25 cellular contexts compared by ENCODE assay signal in the genomic region with DNA sequence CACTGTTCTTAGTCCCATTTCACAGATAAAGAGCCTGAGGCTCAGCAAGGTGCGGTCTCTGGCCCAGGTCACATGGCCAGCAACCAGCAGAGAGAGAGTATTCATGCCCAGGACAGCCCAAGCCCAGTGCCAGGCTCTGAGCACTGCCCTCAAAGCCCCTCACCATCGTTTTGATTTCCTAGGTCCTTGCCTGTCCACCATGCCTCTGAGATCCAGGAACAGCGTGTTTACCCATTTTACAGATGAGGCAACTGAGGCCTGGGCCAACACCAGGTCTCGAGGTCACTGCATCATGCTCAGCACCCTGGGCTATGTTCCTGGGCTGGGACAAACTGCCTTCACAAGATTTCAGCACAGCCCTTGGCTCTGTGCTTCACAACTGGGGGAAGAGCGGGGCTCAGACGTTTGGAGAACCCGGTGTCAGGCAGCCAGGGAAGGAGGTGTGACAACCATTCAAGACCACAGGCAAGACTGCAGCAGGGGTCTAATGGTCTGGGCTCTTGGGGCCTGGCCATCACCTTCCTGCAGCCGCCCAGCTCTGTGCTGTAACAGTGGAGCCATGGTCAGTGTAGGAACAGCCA. TPM values are rescaled to one million over a fixed set of nuclear protein-coding genes. Genes with fewer than 3 reads are reported as not detected.
A peak's percentile ranks its signal among the peaks of the same experiment; 100 is the strongest.
DNase-seq lines count a peak whose midpoint lies in the region; ATAC-seq and TF ChIP-seq lines count a peak whose summit lies in the region.
"Had no signal": no experiment of that assay in that cellular context is flagged by ENCODE, and none has a peak within 500 bp of the region (broad histone marks: within the 10 kb centered on the region; RNA-seq: fewer than 3 reads in every experiment).

No MANE protein-coding gene starts in this region.

- no peak overlapping the region for H4K8ac ChIP-seq in H9 (replicated peaks; ENCODE audit: insufficient read length, low read depth, low read length)

- H3K4me3 Mint-ChIP-seq in H9 (no peak overlapping the region; a peak in 1 of 5 replicates), osteocyte (ENCODE audit: unreplicated experiment) (no peak overlapping the region)
- H3K4me3 Mint-ChIP-seq: CD4-positive, alpha-beta memory T cell; HFFc6 had no signal

- POLR2A ChIA-PET in RWPE1 (lab: Yijun Ruan, JAX; ENCODE audit: low non-redundant PET): no interaction called here

- no peak overlapping the region for H3K18ac ChIP-seq in H9 (ENCODE audit: insufficient read length, low read depth, low read length)

- no peak overlapping the region for H2BK12ac ChIP-seq in H9 (ENCODE audit: insufficient read length, low read depth, low read length)

- H3K9ac ChIP-seq in H9 (ENCODE audit: extremely low read depth, insufficient read length, low read length): no peak overlapping the region
- H3K9ac ChIP-seq: GM23248 had no signal

- no peaks in the 10 kb centered on the region for H3K23me2 ChIP-seq in H9 (ENCODE audit: insufficient read length, low read depth, low read length, poor library complexity, severe bottlenecking)

- no peak overlapping the region for H4K5ac ChIP-seq in H9 (ENCODE audit: insufficient read length, low read depth, low read length)

- no peak overlapping the region for H3K4ac ChIP-seq in H9 (ENCODE audit: low read depth, low read length)

- H3K36me3 ChIP-seq in RWPE2 (ENCODE audit: low read depth): no peaks in the 10 kb centered on the region

- H2BK15ac ChIP-seq in H9 (ENCODE audit: low read depth, low read length): no peak overlapping the region

- no peak overlapping the region for H3K27ac ChIP-seq in H9 (ENCODE audit: insufficient read length, low read depth, low read length)
- H3K27ac ChIP-seq in RWPE2 (ENCODE audit: poor library complexity, severe bottlenecking): no peak overlapping the region
- no peak overlapping the region for H3K27ac ChIP-seq in RWPE1
- H3K27ac ChIP-seq: A549, GM23248 had no signal

- no CpG with 5 or more reads among the region's 8 CpGs for WGBS in H9 (ENCODE audit: extremely low coverage, insufficient read length, low lambda C conversion rate)

- no peak overlapping the region for H2BK20ac ChIP-seq in H9 (ENCODE audit: low read depth, low read length, poor library complexity, severe bottlenecking)

- no peaks in the 10 kb centered on the region for H4K20me1 ChIP-seq in H9 (ENCODE audit: control insufficient read depth, insufficient read depth, insufficient read length)

- H3K27ac Mint-ChIP-seq in H9: no peak overlapping the region
- H3K27ac Mint-ChIP-seq in osteocyte (ENCODE audit: unreplicated experiment): no peak overlapping the region
- H3K27ac Mint-ChIP-seq: CD4-positive, alpha-beta memory T cell; HFFc6 had no signal

- ATAC-seq in RWPE2 (ENCODE audit: low read depth) (no peak), HG03095 (IDR thresholded peaks at IDR 0.05; ENCODE audit: unreplicated experiment) (no peak), GM18858 (IDR thresholded peaks at IDR 0.05; ENCODE audit: unreplicated experiment) (no peak)
- ATAC-seq: A549 had no signal

- 0 out of 2 replicates have a peak overlapping the region, but pooled peaks have one; percentile 23 for H3K14ac ChIP-seq in H9 (ENCODE audit: insufficient read depth, low read length)

- no peaks in the 10 kb centered on the region for H3K79me1 ChIP-seq in H9 (ENCODE audit: insufficient read depth, low read depth, low read length, poor library complexity, severe bottlenecking)

- peaks cover 27 to 30% of the 10 kb centered on the region in 2 experiments for H3K9me3 Mint-ChIP-seq in H9
- H3K9me3 Mint-ChIP-seq in osteocyte (ENCODE audit: unreplicated experiment): peaks cover 12% of the 10 kb centered on the region

- H3K4me1 ChIP-seq in H9 (ENCODE audit: insufficient read depth, low read length) (no peaks in the 10 kb centered on the region), RWPE2 (ENCODE audit: insufficient read depth, poor library complexity, severe bottlenecking) (no peaks in the 10 kb centered on the region)
- H3K4me1 ChIP-seq: A549 had no signal

- no peak overlapping the region for H3T11ph ChIP-seq in H9 (ENCODE audit: low read length)

- H2AFZ ChIP-seq in H9 (ENCODE audit: low read length): no peak overlapping the region
- H2AFZ ChIP-seq: GM23248 had no signal

- H3K4me3 ChIP-seq in RWPE2 (ENCODE audit: severe bottlenecking): no peak overlapping the region
- H3K4me3 ChIP-seq: A549, GM23248 had no signal

- H2BK5ac ChIP-seq in H9 (ENCODE audit: insufficient read length, low read length): no peak overlapping the region

- no peak overlapping the region for H2AK5ac ChIP-seq in H9 (ENCODE audit: insufficient read length, low read length)

- H3K4me1 Mint-ChIP-seq in H9 (no peaks in the 10 kb centered on the region), osteocyte (ENCODE audit: unreplicated experiment) (no peaks in the 10 kb centered on the region)
- H3K4me1 Mint-ChIP-seq: CD4-positive, alpha-beta memory T cell had no signal

- no peak overlapping the region for H3K4me2 ChIP-seq in H9 (ENCODE audit: insufficient read depth, insufficient read length, low read length)
- H3K4me2 ChIP-seq: A549 had no signal

- H3K27me3 ChIP-seq in H9 (ENCODE audit: insufficient read depth, low read length) (no peaks in the 10 kb centered on the region), RWPE2 (ENCODE audit: insufficient read depth, poor library complexity, severe bottlenecking) (no peaks in the 10 kb centered on the region)

- no peak overlapping the region for H4K91ac ChIP-seq in H9 (ENCODE audit: insufficient read length, low read depth, low read length)

- H3K36me3 Mint-ChIP-seq in H9 (ENCODE audit: insufficient read depth in 1 of 3, low read depth in 3 of 3) (peaks cover 1 to 8% (median 7%) of the 10 kb centered on the region in 3 experiments; a peak in 5 of 7 replicates), osteocyte (ENCODE audit: unreplicated experiment) (no peaks in the 10 kb centered on the region)

- no peak overlapping the region for H3K56ac ChIP-seq in H9 (ENCODE audit: insufficient read length, low read depth, low read length)

- H2BK120ac ChIP-seq in H9 (ENCODE audit: low read depth, low read length, poor library complexity, severe bottlenecking): no peak overlapping the region

- H3K27me3 Mint-ChIP-seq in H9 (ENCODE audit: low read depth) (peaks cover 13% of the 10 kb centered on the region), osteocyte (ENCODE audit: unreplicated experiment) (no peaks in the 10 kb centered on the region)

- DNase-seq in activated CD8-positive, alpha-beta memory T cell treated with anti-CD3 and anti-CD28 coated beads, Interleukin-2, amount 50 U/mL, for 48 hours: peak; percentile 10
- DNase-seq in activated CD8-positive, alpha-beta memory T cell treated with anti-CD3 and anti-CD28 coated beads, Interleukin-2, amount 50 U/mL, for 4 hours: no peak
- no peak for DNase-seq in H9
- DNase-seq in RWPE2 (ENCODE audit: low spot score): peak; percentile 56
- DNase-seq in osteocyte (ENCODE audit: extremely low spot score, unreplicated experiment): peak; percentile 71
- no peak for DNase-seq in RWPE1 (ENCODE audit: low spot score)
- DNase-seq: 8988T; ACHN; AML-193; C1 segment of cervical spinal cord; Calu3; CD4-positive, alpha-beta memory T cell; COR-L47; DMS53; DMS79 treated with DMSO at 0.1 percent for 48 hours; GF-D8; GM23248; H7; HFFc6 had no signal

- H3K9me3 ChIP-seq in H9 (ENCODE audit: control insufficient read depth, low read depth, low read length) (no peaks in the 10 kb centered on the region), RWPE2 (ENCODE audit: severe bottlenecking) (peaks cover 5% of the 10 kb centered on the region)

- H3K23ac ChIP-seq in H9 (ENCODE audit: insufficient read length, low read depth, low read length): no peak overlapping the region

- CTCF ChIA-PET in RWPE1 (lab: Yijun Ruan, JAX): interaction anchor here (0.6 kb wide), 1 partner anchor 400 kb away, joined by 3 read pairs; no protein-coding TSS in a partner anchor

- TF ChIP-seq CTCF in H9 (conservative IDR thresholded peaks at IDR 0.05) (no peak), RWPE2 (IDR thresholded peaks at IDR 0.05; ENCODE audit: poor library complexity, severe bottlenecking) (no peak), osteocyte (IDR thresholded peaks at IDR 0.05) (no peak), RWPE1 (conservative IDR thresholded peaks at IDR 0.05; ENCODE audit: low read depth) (no peak)

- H3K79me2 ChIP-seq in H9 (ENCODE audit: insufficient read depth, low read length): no peaks in the 10 kb centered on the region

RNA-seq across cellular contexts. Expression of a gene that starts 1.3 kb away (rescaled TPM):
- not detected in 2 replicates for total RNA-seq in H9 (2021)
- not detected in 2 replicates for total RNA-seq in osteocyte
- total RNA-seq: Calu3; CD4-positive, alpha-beta memory T cell; Daoy; G401; GM23248; H1; H7; HFFc6 had no signal

RNA-seq across cellular contexts. Expression of a gene that starts 50.5 kb away (rescaled TPM):
- total RNA-seq in H9 (2021) (not detected in 2 replicates), osteocyte (not detected in 2 replicates)
- total RNA-seq: Calu3; CD4-positive, alpha-beta memory T cell; Daoy; G401; GM23248; H1; H7; HFFc6 had no signal

Comparison
In these comparisons a context has a peak if more than half of its experiments do, and no peak if none do; other contexts are left out.
1. DNase-seq: peak in activated CD8-positive, alpha-beta memory T cell treated with anti-CD3 and anti-CD28 coated beads, Interleukin-2, amount 50 U/mL, for 48 hours (single experiment), RWPE2 (single experiment) and osteocyte (single experiment); none in activated CD8-positive, alpha-beta memory T cell treated with anti-CD3 and anti-CD28 coated beads, Interleukin-2, amount 50 U/mL, for 4 hours (single experiment), H9 (single experiment) and RWPE1 (single experiment).